ENCODE assay signal across 18 cellular contexts in genomic region chr4:13829457-13829856, GRCh38.
A peak's percentile ranks its signal among the peaks of the same experiment; 100 is the strongest.
DNase-seq lines count a peak whose midpoint lies in the region; ATAC-seq and TF ChIP-seq lines count a peak whose summit lies in the region.
"Had no signal": no experiment of that assay in that cellular context is flagged by ENCODE, and none has a peak within 500 bp of the region (broad histone marks: within the 10 kb centered on the region; RNA-seq: fewer than 3 reads in every experiment).

No MANE protein-coding gene starts in this region.

- H4K20me1 ChIP-seq in neural progenitor cell (ENCODE audit: low read depth), result no peaks in the 10 kb centered on the region

- peak; percentile 30 for DNase-seq in HS-27A (ENCODE audit: low read depth)
- peak; percentile 15 for DNase-seq in adipocyte (ENCODE audit: low read depth)
- DNase-seq in foreskin fibroblast, result peak; percentile 23 to 55
- no peak for DNase-seq in neural progenitor cell (ENCODE audit: low spot score)
- DNase-seq in naive thymus-derived CD4-positive, alpha-beta T cell, result no peak
- DNase-seq in NCI-H1092 (lab: John Stamatoyannopoulos, UW), result no peak
- DNase-seq: DMS153, H7, HFFc6, NCI-H187, NCI-H2107, NCI-H510A, NCI-H748 treated with DMSO at 0.1 percent for 48 hours, SHP77 had no signal

- TF ChIP-seq CTCF in foreskin fibroblast (IDR thresholded peaks at IDR 0.05; ENCODE audit: low read depth, low read length) (no peak), neural progenitor cell (IDR thresholded peaks at IDR 0.05) (no peak)

- peaks cover 10% of the 10 kb centered on the region for H3K9me3 Mint-ChIP-seq in neural progenitor cell
- peaks cover 0 to 12% (median 4%) of the 10 kb centered on the region in 11 donors for H3K9me3 Mint-ChIP-seq in naive thymus-derived CD4-positive, alpha-beta T cell

- peaks cover 2% of the 10 kb centered on the region for H3K27me3 Mint-ChIP-seq in neural progenitor cell (ENCODE audit: insufficient read depth, low read depth)
- peaks cover 0 to 35% (median 9%) of the 10 kb centered on the region in 5 donors for H3K27me3 Mint-ChIP-seq in naive thymus-derived CD4-positive, alpha-beta T cell

- H3F3A ChIP-seq in neural progenitor cell (ENCODE audit: low read depth), result no peaks in the 10 kb centered on the region

- CTCF ChIA-PET in naive thymus-derived CD4-positive, alpha-beta T cell (lab: Charles Lee), result no interaction called here

- H3K79me2 ChIP-seq in neural progenitor cell (ENCODE audit: low read depth), result no peaks in the 10 kb centered on the region

- H3K27ac Mint-ChIP-seq in neural progenitor cell, result no peak overlapping the region
- no peak overlapping the region for H3K27ac Mint-ChIP-seq in naive thymus-derived CD4-positive, alpha-beta T cell
- H3K27ac Mint-ChIP-seq: B cell, HFFc6 had no signal

- no peak for ATAC-seq in naive thymus-derived CD4-positive, alpha-beta T cell
- ATAC-seq in GM19452 (IDR thresholded peaks at IDR 0.05; ENCODE audit: unreplicated experiment), result no peak

- H3K9ac ChIP-seq in adipocyte (ENCODE audit: low read length) (no peak overlapping the region), neural progenitor cell (no peak overlapping the region)

- no peak overlapping the region for H2AFZ ChIP-seq in neural progenitor cell (replicated peaks)

- H3K4me3 Mint-ChIP-seq in neural progenitor cell, result no peak overlapping the region
- no peak overlapping the region for H3K4me3 Mint-ChIP-seq in naive thymus-derived CD4-positive, alpha-beta T cell
- H3K4me3 Mint-ChIP-seq: B cell, HFFc6 had no signal

- H3K27me3 ChIP-seq in adipocyte (replicated peaks; ENCODE audit: control insufficient read depth, insufficient read depth, low read length) (no peaks in the 10 kb centered on the region), neural progenitor cell (no peaks in the 10 kb centered on the region)
- no peaks in the 10 kb centered on the region for H3K27me3 ChIP-seq in naive thymus-derived CD4-positive, alpha-beta T cell (ENCODE audit: control insufficient read depth in 2 of 2, insufficient read depth in 2 of 2, low read length in 2 of 2)

- H3K4me1 Mint-ChIP-seq in neural progenitor cell, result no peaks in the 10 kb centered on the region
- no peaks in the 10 kb centered on the region for H3K4me1 Mint-ChIP-seq in naive thymus-derived CD4-positive, alpha-beta T cell
- H3K4me1 Mint-ChIP-seq: B cell had no signal

- H3K27ac ChIP-seq in neural progenitor cell, result no peak overlapping the region
- H3K27ac ChIP-seq in naive thymus-derived CD4-positive, alpha-beta T cell (ENCODE audit: low read depth, low read length), result no peak overlapping the region
- H3K27ac ChIP-seq: HL-60, SK-N-MC had no signal

- POLR2A ChIA-PET in naive thymus-derived CD4-positive, alpha-beta T cell (lab: Charles Lee), result no interaction called here

- H3K4me2 ChIP-seq in neural progenitor cell, result no peak overlapping the region

- H3K4me3 ChIP-seq in adipocyte (ENCODE audit: low read length) (no peak overlapping the region), foreskin fibroblast (ENCODE audit: low read depth in 1 of 2, low read length in 2 of 2) (no peak overlapping the region), neural progenitor cell (no peak overlapping the region)
- H3K4me3 ChIP-seq in naive thymus-derived CD4-positive, alpha-beta T cell (ENCODE audit: low read length), result no peak overlapping the region
- H3K4me3 ChIP-seq: SK-N-MC had no signal

- no peaks in the 10 kb centered on the region for H3K4me1 ChIP-seq in adipocyte (ENCODE audit: control insufficient read depth, insufficient read depth, low read length)
- no peaks in the 10 kb centered on the region for H3K4me1 ChIP-seq in neural progenitor cell
- H3K4me1 ChIP-seq in naive thymus-derived CD4-positive, alpha-beta T cell (ENCODE audit: control insufficient read depth in 2 of 2, insufficient read depth in 2 of 2, low read length in 2 of 2), result no peaks in the 10 kb centered on the region

- intact Hi-C loops in naive thymus-derived CD4-positive, alpha-beta T cell (cut with micrococcal nuclease), result no loop called here

- H3K9me3 ChIP-seq in adipocyte (ENCODE audit: control insufficient read depth, low read length) (peaks cover 9% of the 10 kb centered on the region), neural progenitor cell (ENCODE audit: low read depth) (no peaks in the 10 kb centered on the region)
- peaks cover 0 to 2% (median 0%) of the 10 kb centered on the region in 3 experiments for H3K9me3 ChIP-seq in naive thymus-derived CD4-positive, alpha-beta T cell (ENCODE audit: control insufficient read depth in 2 of 3, low read length in 3 of 3)

- H3K36me3 ChIP-seq in adipocyte (ENCODE audit: control insufficient read depth, insufficient read depth, low read length, severe bottlenecking) (no peaks in the 10 kb centered on the region), neural progenitor cell (no peaks in the 10 kb centered on the region)
- no peaks in the 10 kb centered on the region for H3K36me3 ChIP-seq in naive thymus-derived CD4-positive, alpha-beta T cell (ENCODE audit: control insufficient read depth in 2 of 3, insufficient read depth in 3 of 3, low read length in 3 of 3)

- no peaks in the 10 kb centered on the region for H3K36me3 Mint-ChIP-seq in neural progenitor cell
- H3K36me3 Mint-ChIP-seq in naive thymus-derived CD4-positive, alpha-beta T cell, result peaks cover 0 to 3% (median 0%) of the 10 kb centered on the region in 5 donors

Comparison
In these comparisons a context has a peak if more than half of its experiments do, and no peak if none do; other contexts are left out.
1. DNase-seq: peak in HS-27A (single experiment), adipocyte (single experiment) and foreskin fibroblast (2 of 2); none in neural progenitor cell (single experiment), naive thymus-derived CD4-positive, alpha-beta T cell (0 of 9) and NCI-H1092 (single experiment).